In the genomic region with DNA sequence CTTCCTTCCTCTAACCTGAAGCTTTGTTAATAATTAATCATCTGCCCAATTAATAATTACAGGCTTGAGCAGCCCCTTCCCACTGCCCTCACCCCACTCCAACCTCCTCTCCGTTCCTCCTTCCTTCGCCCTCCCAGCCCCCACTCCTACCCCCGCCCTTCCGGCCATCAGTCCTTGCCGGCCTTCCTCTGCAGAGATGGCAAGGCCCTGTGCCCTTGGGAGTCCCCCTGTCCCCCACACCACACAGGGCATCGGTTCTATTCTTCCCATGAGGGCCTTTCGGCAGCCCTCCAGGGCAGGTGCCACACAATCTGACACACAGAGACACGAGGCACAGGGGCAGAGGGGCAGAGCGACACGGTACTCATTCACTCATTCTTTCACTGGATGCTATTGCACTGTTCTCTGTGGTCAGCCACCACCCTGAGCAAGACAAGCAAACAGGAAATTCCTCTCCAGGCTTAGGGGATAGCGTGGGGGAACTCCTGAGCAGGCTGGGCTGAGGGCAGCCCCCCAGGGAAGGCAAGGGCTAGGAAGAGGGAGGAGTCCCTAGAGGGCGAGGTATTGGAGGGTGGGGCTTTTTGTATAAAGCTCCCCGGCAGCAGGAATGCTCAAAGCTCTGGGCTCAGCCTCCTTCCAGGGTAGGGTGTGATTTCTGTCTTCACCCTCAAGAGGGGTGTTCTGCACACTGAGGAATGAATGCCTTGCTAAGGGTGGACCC, we compare ENCODE assay signal across 8 cellular contexts. TPM values are rescaled to one million over a fixed set of nuclear protein-coding genes. Genes with fewer than 3 reads are reported as not detected.
DNase-seq lines count a peak whose midpoint lies in the region; TF ChIP-seq lines count a peak whose summit lies in the region.

No MANE protein-coding gene starts in this region.

- H3K4me1 ChIP-seq in skeletal muscle tissue (ENCODE audit: control insufficient read depth in 3 of 3, insufficient read depth in 3 of 3, low read length in 3 of 3): peaks cover 23 to 44% (median 44%) of the 10 kb centered on the region in 3 donors

- H3K27ac ChIP-seq in skeletal muscle tissue (ENCODE audit: low read depth, low read length): peak overlapping the region; percentile 65

- peaks cover 0 to 18% (median 14%) of the 10 kb centered on the region in 3 donors for H3K27me3 ChIP-seq in skeletal muscle tissue (ENCODE audit: control insufficient read depth in 3 of 3, insufficient read depth in 3 of 3, low read length in 3 of 3)

- DNase-seq in GM10248 (ENCODE audit: extremely low spot score) (peak; percentile 61), HCEC 1CT (peak; percentile 33), SKM-1 (lab: John Stamatoyannopoulos, UW; ENCODE audit: unreplicated experiment) (peak; percentile 17), fibroblast of the aortic adventitia (ENCODE audit: low read depth) (peak; percentile 69), NCI-H345 (lab: John Stamatoyannopoulos, UW) (no peak)
- no peak for DNase-seq in stimulated activated CD4-positive, alpha-beta T cell treated with anti-CD3 and anti-CD28 coated beads, Interleukin-1b, Interleukin-23, amount 100 ng/mL, for 48 hours
- DNase-seq in central memory CD4-positive, alpha-beta T cell: no peak

- no peaks in the 10 kb centered on the region for H3K9me3 ChIP-seq in skeletal muscle tissue (ENCODE audit: control insufficient read depth in 3 of 3, low read length in 3 of 3)

- CTCF ChIA-PET in GM10248 (lab: Yijun Ruan, JAX): interaction anchor here (1.0 to 2.8 kb wide), 4 partner anchors 10 to 57 kb away, joined by 3 to 11 read pairs (median 6); no protein-coding TSS in a partner anchor

- H3K36me3 ChIP-seq in skeletal muscle tissue (ENCODE audit: control insufficient read depth in 3 of 3, insufficient read depth in 3 of 3, low read length in 3 of 3): no peaks in the 10 kb centered on the region

- TF ChIP-seq CTCF in GM10248 (IDR thresholded peaks at IDR 0.05; ENCODE audit: control extremely low read depth, extremely low read depth, low read depth, missing control alignments) (no peak), fibroblast of the aortic adventitia (IDR thresholded peaks at IDR 0.05; ENCODE audit: insufficient read depth, low read length) (no peak)

- POLR2A ChIA-PET in GM10248 (lab: Yijun Ruan, JAX): no interaction called here

- H3K4me3 ChIP-seq in fibroblast of the aortic adventitia (ENCODE audit: low read depth, low read length) (no peak overlapping the region), skeletal muscle tissue (ENCODE audit: low read length in 3 of 3) (peak overlapping the region in 1 of 3 donors; percentile 30)

- peak overlapping the region in 1 of 3 donors; percentile 50 for H3K9ac ChIP-seq in skeletal muscle tissue (ENCODE audit: low read depth in 1 of 3, low read length in 3 of 3)

RNA-seq across cellular contexts. Expression of a gene that starts 14.8 kb away (rescaled TPM):
- total RNA-seq in fibroblast of the aortic adventitia (ENCODE audit: low replicate concordance): 0.27 and 2.0 TPM in 2 replicates
- 2.1 TPM for total RNA-seq in skeletal muscle tissue

RNA-seq across cellular contexts. Expression of a gene that starts 30.5 kb away (rescaled TPM):
- total RNA-seq in fibroblast of the aortic adventitia (ENCODE audit: low replicate concordance): 24.0 and 27.7 TPM in 2 replicates
- 10.4 TPM for total RNA-seq in skeletal muscle tissue

RNA-seq across cellular contexts. Expression of a gene that starts 48.8 kb away (rescaled TPM):
- total RNA-seq in fibroblast of the aortic adventitia (ENCODE audit: low replicate concordance) (259 and 946 TPM in 2 replicates), skeletal muscle tissue (136 TPM)

Comparison
In these comparisons a context has a peak if more than half of its experiments do, and no peak if none do; other contexts are left out.
1. DNase-seq: peak in GM10248 (single experiment), HCEC 1CT (single experiment), SKM-1 (single experiment) and fibroblast of the aortic adventitia (single experiment); none in stimulated activated CD4-positive, alpha-beta T cell treated with anti-CD3 and anti-CD28 coated beads, Interleukin-1b, Interleukin-23, amount 100 ng/mL, for 48 hours (single experiment), NCI-H345 (single experiment) and central memory CD4-positive, alpha-beta T cell (single experiment).